Comparison of ENCODE assay signal across 16 cellular contexts in the genomic region with DNA sequence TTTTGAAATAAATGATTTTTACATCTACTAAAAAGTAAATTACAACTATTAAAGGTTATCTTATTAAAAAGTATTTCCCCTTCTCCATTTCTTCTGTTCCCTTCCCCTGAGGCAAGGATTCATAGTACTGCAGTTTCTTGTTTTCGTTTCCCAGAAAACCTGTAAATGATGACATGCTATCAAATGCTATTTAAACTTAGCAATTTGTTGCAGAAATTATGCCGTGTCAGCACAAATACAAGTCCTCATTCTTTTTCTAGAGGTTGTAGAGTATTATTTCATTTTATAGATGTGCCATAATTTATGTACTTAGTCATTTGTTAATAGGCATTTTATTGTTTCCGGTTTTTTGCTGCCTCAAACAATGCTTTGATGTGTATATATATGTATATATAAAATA.
"Had no signal": no experiment of that assay in that cellular context is flagged by ENCODE, and none has a peak within 500 bp of the region (broad histone marks: within the 10 kb centered on the region; RNA-seq: fewer than 3 reads in every experiment).

No MANE protein-coding gene starts in this region.

- H3K4me3 Mint-ChIP-seq: activated CD8-positive, alpha-beta T cell treated with anti-CD3 and anti-CD28 coated beads, Interleukin-2, amount 10 ng/mL, durations not matched to agents 7 days and 5 days; activated naive CD4-positive, alpha-beta T cell treated with anti-CD3 and anti-CD28 coated beads, Interleukin-2, amount 10 ng/mL, durations not matched to agents 7 days and 5 days; nephron progenitor cell had no signal

- FAIRE-seq: endothelial cell of umbilical vein had no signal

- H3K27me3 Mint-ChIP-seq: activated naive CD4-positive, alpha-beta T cell treated with anti-CD3 and anti-CD28 coated beads, Interleukin-2, amount 10 ng/mL, durations not matched to agents 7 days and 5 days had no signal

- H3K27me3 ChIP-seq: colonic mucosa, foreskin keratinocyte, sigmoid colon, upper lobe of left lung had no signal

- ATAC-seq: foreskin keratinocyte, psoas muscle had no signal

- H3K4me1 Mint-ChIP-seq: nephron progenitor cell had no signal

- H3K27ac ChIP-seq: colonic mucosa, foreskin keratinocyte, psoas muscle, sigmoid colon, upper lobe of left lung had no signal

- H3K36me3 Mint-ChIP-seq: activated naive CD4-positive, alpha-beta T cell treated with anti-CD3 and anti-CD28 coated beads, Interleukin-2, amount 10 ng/mL, durations not matched to agents 7 days and 5 days had no signal

- H3K4me1 ChIP-seq: colonic mucosa, foreskin keratinocyte had no signal

- H3K4me3 ChIP-seq: colonic mucosa, psoas muscle, sigmoid colon, upper lobe of left lung had no signal

- H3K27ac Mint-ChIP-seq: activated CD8-positive, alpha-beta T cell treated with anti-CD3 and anti-CD28 coated beads, Interleukin-2, amount 10 ng/mL, durations not matched to agents 7 days and 5 days; activated naive CD4-positive, alpha-beta T cell treated with anti-CD3 and anti-CD28 coated beads, Interleukin-2, amount 10 ng/mL, durations not matched to agents 7 days and 5 days; nephron progenitor cell had no signal

- H3K36me3 ChIP-seq: colonic mucosa, sigmoid colon, upper lobe of left lung had no signal

- H3K9me3 Mint-ChIP-seq: activated naive CD4-positive, alpha-beta T cell treated with anti-CD3 and anti-CD28 coated beads, Interleukin-2, amount 10 ng/mL, durations not matched to agents 7 days and 5 days; nephron progenitor cell had no signal

- DNase-seq: activated CD4-positive, alpha-beta T cell treated with anti-CD3 and anti-CD28 coated beads for 4 hours; activated CD8-positive, alpha-beta memory T cell treated with anti-CD3 and anti-CD28 coated beads, Interleukin-2, amount 50 U/mL, for 48 hours; activated CD8-positive, alpha-beta T cell treated with anti-CD3 and anti-CD28 coated beads, Interleukin-2, amount 10 ng/mL, durations not matched to agents 7 days and 5 days; activated naive CD4-positive, alpha-beta T cell treated with anti-CD3 and anti-CD28 coated beads, Interleukin-2, amount 10 ng/mL, durations not matched to agents 7 days and 5 days; colonic mucosa; effector CD4-positive, alpha-beta T cell; foreskin keratinocyte; mammary epithelial cell; nephron progenitor cell; psoas muscle; sigmoid colon; stimulated activated CD4-positive, alpha-beta T cell treated with anti-CD3 and anti-CD28 coated beads, Interleukin-2, amount 100 ng/mL, for 24 hours; stimulated activated naive CD4-positive, alpha-beta T cell; substantia nigra; upper lobe of left lung had no signal

- H3K9me3 ChIP-seq: colonic mucosa, psoas muscle, sigmoid colon, upper lobe of left lung had no signal
